9 cellular contexts compared by ENCODE assay signal in genomic region chr12:130013771-130014484, GRCh38.
DNase-seq lines count a peak whose midpoint lies in the region; ATAC-seq and TF ChIP-seq lines count a peak whose summit lies in the region.
"Had no signal": no experiment of that assay in that cellular context is flagged by ENCODE, and none has a peak within 500 bp of the region (broad histone marks: within the 10 kb centered on the region; RNA-seq: fewer than 3 reads in every experiment).

No MANE protein-coding gene starts in this region.

- H3K4me1 Mint-ChIP-seq in activated T-helper 1 cell treated with anti-CD3 and anti-CD28 coated beads, Interleukin-12 subunit alpha, Interleukin-12 subunit beta, Interleukin-2, Interleukin-4 antibody, amounts not matched to agents 30 ng/mL and 10 ng/mL and 1 ng/mL, durations not matched to agents 14 hours and 24 hours and 36 hours (ENCODE audit: low read depth), result no peaks in the 10 kb centered on the region

- H3K36me3 Mint-ChIP-seq in activated T-helper 1 cell treated with anti-CD3 and anti-CD28 coated beads, Interleukin-12 subunit alpha, Interleukin-12 subunit beta, Interleukin-2, Interleukin-4 antibody, amounts not matched to agents 30 ng/mL and 10 ng/mL and 1 ng/mL, durations not matched to agents 14 hours and 24 hours and 36 hours (ENCODE audit: low read depth), result no peaks in the 10 kb centered on the region

- H3K4me3 Mint-ChIP-seq in activated T-helper 1 cell treated with anti-CD3 and anti-CD28 coated beads, Interleukin-12 subunit alpha, Interleukin-12 subunit beta, Interleukin-2, Interleukin-4 antibody, amounts not matched to agents 30 ng/mL and 10 ng/mL and 1 ng/mL, durations not matched to agents 14 hours and 24 hours and 36 hours, result no peak overlapping the region
- H3K4me3 Mint-ChIP-seq: CD4-positive, alpha-beta T cell had no signal

- no peak overlapping the region for H3K27ac ChIP-seq in left ventricle myocardium inferior (replicated peaks)

- DNase-seq in NCI-H2227 (lab: John Stamatoyannopoulos, UW; ENCODE audit: unreplicated experiment), result peak; percentile 50
- DNase-seq in NCI-H2227 treated with DMSO at 0.1 percent for 48 hours (lab: John Stamatoyannopoulos, UW), result no peak
- DNase-seq in NCI-H345 (lab: John Stamatoyannopoulos, UW), result peak; percentile 84
- DNase-seq in activated T-helper 1 cell treated with anti-CD3 and anti-CD28 coated beads, Interleukin-12 subunit alpha, Interleukin-12 subunit beta, Interleukin-2, Interleukin-4 antibody, amounts not matched to agents 30 ng/mL and 10 ng/mL and 1 ng/mL, durations not matched to agents 14 hours and 24 hours and 36 hours (ENCODE audit: low spot score), result peak; percentile 10
- DNase-seq in left ventricle myocardium inferior, result peak; percentile 22
- DNase-seq in sciatic nerve (ENCODE audit: low spot score), result peak; percentile 64

- intact Hi-C loops in activated T-helper 1 cell treated with anti-CD3 and anti-CD28 coated beads, Interleukin-12 subunit alpha, Interleukin-12 subunit beta, Interleukin-2, Interleukin-4 antibody, amounts not matched to agents 30 ng/mL and 10 ng/mL and 1 ng/mL, durations not matched to agents 14 hours and 24 hours and 36 hours (cut with micrococcal nuclease), result loop anchor here (2.0 to 5.0 kb wide), 3 partner anchors 822 to 1369 kb away; no protein-coding TSS in a partner anchor
- intact Hi-C loops in left ventricle myocardium inferior (cut with micrococcal nuclease), result no loop called here
- intact Hi-C loops in sciatic nerve (cut with DNase I), result no loop called here

- no peaks in the 10 kb centered on the region for H3K9me3 Mint-ChIP-seq in activated T-helper 1 cell treated with anti-CD3 and anti-CD28 coated beads, Interleukin-12 subunit alpha, Interleukin-12 subunit beta, Interleukin-2, Interleukin-4 antibody, amounts not matched to agents 30 ng/mL and 10 ng/mL and 1 ng/mL, durations not matched to agents 14 hours and 24 hours and 36 hours
- H3K9me3 Mint-ChIP-seq: CD4-positive, alpha-beta T cell had no signal

- H3K27me3 ChIP-seq in left ventricle myocardium inferior (ENCODE audit: low read depth), result peaks cover 91% of the 10 kb centered on the region

- peaks cover 3% of the 10 kb centered on the region for H3K9me3 ChIP-seq in left ventricle myocardium inferior (replicated peaks)

- no peaks in the 10 kb centered on the region for H3K36me3 ChIP-seq in left ventricle myocardium inferior

- no peaks in the 10 kb centered on the region for H3K27me3 Mint-ChIP-seq in activated T-helper 1 cell treated with anti-CD3 and anti-CD28 coated beads, Interleukin-12 subunit alpha, Interleukin-12 subunit beta, Interleukin-2, Interleukin-4 antibody, amounts not matched to agents 30 ng/mL and 10 ng/mL and 1 ng/mL, durations not matched to agents 14 hours and 24 hours and 36 hours (ENCODE audit: insufficient read depth)

- peak; percentile 60 for TF ChIP-seq CTCF in left ventricle myocardium inferior (IDR thresholded peaks at IDR 0.05; ENCODE audit: borderline replicate concordance)

- ATAC-seq in HG02981 (IDR thresholded peaks at IDR 0.05; ENCODE audit: unreplicated experiment) (peak; percentile 80), sciatic nerve (peak; percentile 39), GM19452 (IDR thresholded peaks at IDR 0.05; ENCODE audit: unreplicated experiment) (no peak)

- H3K4me3 ChIP-seq in left ventricle myocardium inferior, result no peak overlapping the region

- no peak overlapping the region for H3K27ac Mint-ChIP-seq in activated T-helper 1 cell treated with anti-CD3 and anti-CD28 coated beads, Interleukin-12 subunit alpha, Interleukin-12 subunit beta, Interleukin-2, Interleukin-4 antibody, amounts not matched to agents 30 ng/mL and 10 ng/mL and 1 ng/mL, durations not matched to agents 14 hours and 24 hours and 36 hours
- H3K27ac Mint-ChIP-seq: CD4-positive, alpha-beta T cell had no signal

- H3K4me1 ChIP-seq in left ventricle myocardium inferior, result no peaks in the 10 kb centered on the region
